ENCODE assay signal across 1 cellular context in genomic region chr12:21439347-21439746, GRCh38.
TF ChIP-seq lines count a peak whose summit lies in the region.

No MANE protein-coding gene starts in this region.

TF ChIP-seq in K562, 482 proteins besides CTCF, POLR2A, EP300 and RAD21:
- TF ChIP-seq ZNF347 (CRISPR knock-in tag; IDR thresholded peaks at IDR 0.05; ENCODE audit: low read depth), result no peak
- TF ChIP-seq MEF2A (IDR thresholded peaks at IDR 0.05; ENCODE audit: control insufficient read depth, low read depth, low read length), result no peak
- 0 out of 2 replicates have a peak, but pooled peaks have one; percentile 19 for TF ChIP-seq BCOR (IDR thresholded peaks at IDR 0.05)
- peak; percentile 23 for TF ChIP-seq RBM25 (IDR thresholded peaks at IDR 0.05; ENCODE audit: low read depth, low read length, severe bottlenecking)
- TF ChIP-seq HIVEP1 (CRISPR knock-in tag; IDR thresholded peaks at IDR 0.05), result no peak
- no peak for TF ChIP-seq MTF1 (CRISPR knock-in tag; IDR thresholded peaks at IDR 0.05; ENCODE audit: borderline replicate concordance)
- peak; percentile 63 for TF ChIP-seq ZNF121 (CRISPR knock-in tag; conservative IDR thresholded peaks at IDR 0.05)
- no peak for TF ChIP-seq TFAM (CRISPR knock-in tag; conservative IDR thresholded peaks at IDR 0.05)
- TF ChIP-seq MAZ (CRISPR knock-in tag; conservative IDR thresholded peaks at IDR 0.05 in 1 of 2, IDR thresholded peaks at IDR 0.05 in 1 of 2), result no peak
